Comparison of ENCODE assay signal across 31 cellular contexts in genomic region chrX:112736310-112736709, GRCh38. TPM values are rescaled to one million over a fixed set of nuclear protein-coding genes. Genes with fewer than 3 reads are reported as not detected.
"Had no signal": no experiment of that assay in that cellular context is flagged by ENCODE, and none has a peak within 500 bp of the region (broad histone marks: within the 10 kb centered on the region; RNA-seq: fewer than 3 reads in every experiment).

No MANE protein-coding gene starts in this region.

- ATAC-seq: activated CD4-positive, alpha-beta T cell treated with anti-CD3 and anti-CD28 coated beads for 36 hours; activated CD4-positive, CD25-positive, alpha-beta regulatory T cell treated with anti-CD3 and anti-CD28 coated beads, Interleukin-2, amount 50 U/mL, for 24 hours; activated CD8-positive, alpha-beta T cell treated with anti-CD3 and anti-CD28 coated beads, Interleukin-2, amount 10 ng/mL, durations not matched to agents 7 days and 5 days; activated naive CD4-positive, alpha-beta T cell treated with anti-CD3 and anti-CD28 coated beads, Interleukin-2, amount 50 U/mL, for 72 hours; activated naive CD8-positive, alpha-beta T cell treated with anti-CD3 and anti-CD28 coated beads, Interleukin-2, amount 50 U/mL, for 24 hours had no signal

- H3K9me3 ChIP-seq: MG63, SJCRH30 had no signal

- H3K36me3 Mint-ChIP-seq: activated naive CD4-positive, alpha-beta T cell treated with anti-CD3 and anti-CD28 coated beads, Interleukin-2, amount 50 U/mL, for 72 hours had no signal

- H3K4me3 Mint-ChIP-seq: activated CD4-positive, alpha-beta T cell treated with anti-CD3 and anti-CD28 coated beads for 36 hours; activated CD4-positive, alpha-beta T cell treated with anti-CD3 and anti-CD28 coated beads, Interleukin-2, amount 10 ng/mL, durations not matched to agents 7 days and 5 days; activated CD8-positive, alpha-beta T cell treated with anti-CD3 and anti-CD28 coated beads, Interleukin-2, amount 10 ng/mL, durations not matched to agents 7 days and 5 days; activated naive CD4-positive, alpha-beta T cell treated with anti-CD3 and anti-CD28 coated beads for 36 hours; activated naive CD8-positive, alpha-beta T cell treated with anti-CD3 and anti-CD28 coated beads, Interleukin-2, amount 50 U/mL, for 24 hours; activated T-cell treated with anti-CD3 and anti-CD28 coated beads, Interleukin-2, amount 50 U/mL, for 24 hours; central memory CD8-positive, alpha-beta T cell; T-helper 1 cell treated with Interleukin-12 subunit alpha and Interleukin-12 subunit beta and Interleukin-4 antibody, amounts not matched to agents 30 μg/mL and 1 μg/mL, for 36 hours; T-helper 2 cell treated with Interferon-gamma antibody and Interleukin-4, amounts not matched to agents 5 μg/mL and 100 μg/mL, for 36 hours had no signal

- H3K36me3 ChIP-seq: cardiac muscle cell, MG63, SJCRH30 had no signal

- H3K27me3 ChIP-seq: cardiac muscle cell, MG63, SJCRH30 had no signal

- H3K4me1 Mint-ChIP-seq: central memory CD8-positive, alpha-beta T cell had no signal

- DNase-seq: activated CD4-positive, alpha-beta T cell treated with anti-CD3 and anti-CD28 coated beads for 36 hours; activated CD4-positive, alpha-beta T cell treated with anti-CD3 and anti-CD28 coated beads, Interleukin-2, amount 10 ng/mL, durations not matched to agents 7 days and 5 days; activated CD4-positive, alpha-beta T cell treated with anti-CD3 and anti-CD28 coated beads, Interleukin-2, amount 50 U/mL, for 48 hours; activated CD8-positive, alpha-beta T cell treated with anti-CD3 and anti-CD28 coated beads, Interleukin-2, amount 10 ng/mL, durations not matched to agents 7 days and 5 days; activated gamma-delta T cell treated with Interleukin-2 at 50 U/mL for 16 hours; activated naive CD4-positive, alpha-beta T cell treated with anti-CD3 and anti-CD28 coated beads for 36 hours; activated naive CD8-positive, alpha-beta T cell treated with anti-CD3 and anti-CD28 coated beads, Interleukin-2, amount 50 U/mL, for 24 hours; activated T-cell treated with anti-CD3 and anti-CD28 coated beads, Interleukin-2, amount 50 U/mL, for 24 hours; anterior cingulate cortex; Kasumi-1; KG1; MG63; NCI-H1048; NCI-H1105 treated with DMSO at 0.1 percent for 48 hours; NCI-H1436; NCI-H1694; NCI-H1930; NCI-H2081 treated with DMSO at 0.1 percent for 48 hours; NCI-H226; NCI-H446 treated with DMSO at 0.1 percent for 48 hours; NCI-H524 treated with DMSO at 0.1 percent for 48 hours; SHP77; SJCRH30 had no signal

- H3K4me3 ChIP-seq: cardiac muscle cell, MG63, SJCRH30, SK-N-MC had no signal

- H3K9me3 Mint-ChIP-seq: activated CD4-positive, alpha-beta T cell treated with anti-CD3 and anti-CD28 coated beads, Interleukin-2, amount 10 ng/mL, durations not matched to agents 7 days and 5 days; activated naive CD4-positive, alpha-beta T cell treated with anti-CD3 and anti-CD28 coated beads for 36 hours; activated naive CD4-positive, alpha-beta T cell treated with anti-CD3 and anti-CD28 coated beads, Interleukin-2, amount 50 U/mL, for 72 hours; activated naive CD8-positive, alpha-beta T cell treated with anti-CD3 and anti-CD28 coated beads, Interleukin-2, amount 50 U/mL, for 24 hours; activated T-cell treated with anti-CD3 and anti-CD28 coated beads, Interleukin-2, amount 50 U/mL, for 24 hours; central memory CD8-positive, alpha-beta T cell; T-helper 1 cell treated with Interleukin-12 subunit alpha and Interleukin-12 subunit beta and Interleukin-4 antibody, amounts not matched to agents 30 μg/mL and 1 μg/mL, for 36 hours; T-helper 2 cell treated with Interferon-gamma antibody and Interleukin-4, amounts not matched to agents 5 μg/mL and 100 μg/mL, for 36 hours had no signal

- H3K27ac Mint-ChIP-seq: activated CD4-positive, alpha-beta T cell treated with anti-CD3 and anti-CD28 coated beads for 36 hours; activated CD4-positive, alpha-beta T cell treated with anti-CD3 and anti-CD28 coated beads, Interleukin-2, amount 10 ng/mL, durations not matched to agents 7 days and 5 days; activated CD8-positive, alpha-beta T cell treated with anti-CD3 and anti-CD28 coated beads, Interleukin-2, amount 10 ng/mL, durations not matched to agents 7 days and 5 days; activated naive CD4-positive, alpha-beta T cell treated with anti-CD3 and anti-CD28 coated beads for 36 hours; activated naive CD4-positive, alpha-beta T cell treated with anti-CD3 and anti-CD28 coated beads, Interleukin-2, amount 50 U/mL, for 72 hours; activated naive CD8-positive, alpha-beta T cell treated with anti-CD3 and anti-CD28 coated beads, Interleukin-2, amount 50 U/mL, for 24 hours; activated T-cell treated with anti-CD3 and anti-CD28 coated beads, Interleukin-2, amount 50 U/mL, for 24 hours; T-helper 1 cell treated with Interleukin-12 subunit alpha and Interleukin-12 subunit beta and Interleukin-4 antibody, amounts not matched to agents 30 μg/mL and 1 μg/mL, for 36 hours; T-helper 2 cell treated with Interferon-gamma antibody and Interleukin-4, amounts not matched to agents 5 μg/mL and 100 μg/mL, for 36 hours had no signal

- H3K27ac ChIP-seq: cardiac muscle cell, SJCRH30, SK-N-MC had no signal

RNA-seq across cellular contexts. Expression of gene LHFPL1, which starts 56.6 kb away (rescaled TPM):
- total RNA-seq: activated naive CD4-positive, alpha-beta T cell treated with anti-CD3 and anti-CD28 coated beads for 36 hours; RPMI7951 had no signal
